ENCODE assay signal across 8 cellular contexts in genomic region chr22:40193429-40194421, GRCh38. TPM values are rescaled to one million over a fixed set of nuclear protein-coding genes. Genes with fewer than 3 reads are reported as not detected.
A peak's percentile ranks its signal among the peaks of the same experiment; 100 is the strongest.
DNase-seq lines count a peak whose midpoint lies in the region; ATAC-seq and TF ChIP-seq lines count a peak whose summit lies in the region.

No MANE protein-coding gene starts in this region.

- no peak overlapping the region for H3K4me3 ChIP-seq in gastroesophageal sphincter
- no peak overlapping the region for H3K4me3 ChIP-seq in smooth muscle cell
- H3K4me3 ChIP-seq in effector memory CD4-positive, alpha-beta T cell (ENCODE audit: insufficient read depth, low read depth, low read length, poor library complexity, severe bottlenecking) = no peak overlapping the region

- DNase-seq in T-helper 1 cell (no peak), T-cell (no peak), smooth muscle cell (lab: John Stamatoyannopoulos, UW; ENCODE audit: unreplicated experiment) (no peak), globus pallidus (ENCODE audit: low spot score) (no peak), GM19240 (ENCODE audit: insufficient read length, low spot score) (no peak)
- DNase-seq in effector memory CD4-positive, alpha-beta T cell = no peak

- H2AFZ ChIP-seq in smooth muscle cell (ENCODE audit: low read depth) = no peak overlapping the region

- H3K4me1 Mint-ChIP-seq in T-helper 1 cell treated with Interleukin-12 subunit alpha and Interleukin-12 subunit beta and Interleukin-4 antibody, amounts not matched to agents 30 μg/mL and 1 μg/mL, for 36 hours (ENCODE audit: low read depth) = peaks cover 39% of the 10 kb centered on the region
- H3K4me1 Mint-ChIP-seq in T-cell = peaks cover 86 to 91% (median 88%) of the 10 kb centered on the region in 3 donors

- H3K27ac ChIP-seq in gastroesophageal sphincter (peak overlapping the region in 3 of 4 donors; percentile 38 to 82 (median 66)), smooth muscle cell (ENCODE audit: low read depth) (no peak overlapping the region)
- no peak overlapping the region for H3K27ac ChIP-seq in effector memory CD4-positive, alpha-beta T cell (ENCODE audit: insufficient read depth, low read length, poor library complexity, severe bottlenecking)

- H3K27me3 ChIP-seq in gastroesophageal sphincter (no peaks in the 10 kb centered on the region), smooth muscle cell (ENCODE audit: low read depth) (no peaks in the 10 kb centered on the region)
- no peaks in the 10 kb centered on the region for H3K27me3 ChIP-seq in effector memory CD4-positive, alpha-beta T cell (replicated peaks; ENCODE audit: control insufficient read depth, insufficient read depth, low read length, poor library complexity, severe bottlenecking)

- H3K9ac ChIP-seq in smooth muscle cell (ENCODE audit: low read depth) = no peak overlapping the region

- no peak for TF ChIP-seq POLR2A in gastroesophageal sphincter (IDR thresholded peaks at IDR 0.05)

- ATAC-seq in T-cell (replicated peaks in 1 of 4) (peak in 3 of 4 experiments; percentile 16 to 62 (median 17)), gastroesophageal sphincter (no peak)

- CTCF ChIA-PET in T-cell (lab: Charles Lee) = interaction anchor here (0.6 to 0.9 kb wide), 4 partner anchors 27 to 150 kb away, joined by 3 to 4 read pairs (median 3); no protein-coding TSS in a partner anchor

- TF ChIP-seq CTCF in gastroesophageal sphincter (IDR thresholded peaks at IDR 0.05) (peak; percentile 17 to 51 (median 40)), smooth muscle cell (IDR thresholded peaks at IDR 0.05; ENCODE audit: borderline replicate concordance, insufficient read depth, poor library complexity, severe bottlenecking) (peak; percentile 28)

- TF ChIP-seq EP300 in gastroesophageal sphincter (IDR thresholded peaks at IDR 0.05) = no peak

- H3K79me2 ChIP-seq in smooth muscle cell (ENCODE audit: low read depth) = peaks cover 94% of the 10 kb centered on the region

- no peaks in the 10 kb centered on the region for H3K9me3 ChIP-seq in gastroesophageal sphincter
- no peaks in the 10 kb centered on the region for H3K9me3 ChIP-seq in smooth muscle cell (replicated peaks; ENCODE audit: low read depth)
- H3K9me3 ChIP-seq in effector memory CD4-positive, alpha-beta T cell (ENCODE audit: control insufficient read depth, low read length) = no peaks in the 10 kb centered on the region

- H3K27ac Mint-ChIP-seq in T-helper 1 cell treated with Interleukin-12 subunit alpha and Interleukin-12 subunit beta and Interleukin-4 antibody, amounts not matched to agents 30 μg/mL and 1 μg/mL, for 36 hours = peak overlapping the region; percentile 11
- peak overlapping the region; percentile 67 to 85 for H3K27ac Mint-ChIP-seq in T-cell

- H3K36me3 ChIP-seq in gastroesophageal sphincter = no peaks in the 10 kb centered on the region
- H3K36me3 ChIP-seq in smooth muscle cell (ENCODE audit: low read depth) = no peaks in the 10 kb centered on the region
- no peaks in the 10 kb centered on the region for H3K36me3 ChIP-seq in effector memory CD4-positive, alpha-beta T cell (ENCODE audit: control insufficient read depth, insufficient read depth, low read length)

- no peaks in the 10 kb centered on the region for H3K27me3 Mint-ChIP-seq in T-helper 1 cell treated with Interleukin-12 subunit alpha and Interleukin-12 subunit beta and Interleukin-4 antibody, amounts not matched to agents 30 μg/mL and 1 μg/mL, for 36 hours (ENCODE audit: low read depth)
- H3K27me3 Mint-ChIP-seq in T-cell = no peaks in the 10 kb centered on the region

- H3K9me3 Mint-ChIP-seq in T-helper 1 cell treated with Interleukin-12 subunit alpha and Interleukin-12 subunit beta and Interleukin-4 antibody, amounts not matched to agents 30 μg/mL and 1 μg/mL, for 36 hours = no peaks in the 10 kb centered on the region
- H3K9me3 Mint-ChIP-seq in T-cell = no peaks in the 10 kb centered on the region

- peaks cover 7% of the 10 kb centered on the region for H3K36me3 Mint-ChIP-seq in T-helper 1 cell treated with Interleukin-12 subunit alpha and Interleukin-12 subunit beta and Interleukin-4 antibody, amounts not matched to agents 30 μg/mL and 1 μg/mL, for 36 hours (ENCODE audit: low read depth)
- peaks cover 13% of the 10 kb centered on the region for H3K36me3 Mint-ChIP-seq in T-cell

- H4K20me1 ChIP-seq in smooth muscle cell (ENCODE audit: low read depth) = peaks cover 100% of the 10 kb centered on the region

- peaks cover 7% of the 10 kb centered on the region for H3F3A ChIP-seq in smooth muscle cell (ENCODE audit: low read depth)

- POLR2A ChIA-PET in T-cell (lab: Charles Lee) = interaction anchor here (0.5 kb wide), 2 partner anchors 50 to 508 kb away, joined by 3 to 6 read pairs; no protein-coding TSS in a partner anchor

- WGBS in gastroesophageal sphincter (ENCODE audit: low coverage in 1 of 2), 2 donors = 51 to 55% methylated on average over 9 to 12 of the region's 13 CpGs
- WGBS in smooth muscle cell (ENCODE audit: low lambda C conversion rate) = 42% methylated on average over 13 of the region's 13 CpGs

- no peak overlapping the region for H3K4me3 Mint-ChIP-seq in T-helper 1 cell treated with Interleukin-12 subunit alpha and Interleukin-12 subunit beta and Interleukin-4 antibody, amounts not matched to agents 30 μg/mL and 1 μg/mL, for 36 hours
- H3K4me3 Mint-ChIP-seq in T-cell = peak overlapping the region in 1 of 3 donors; percentile 29

- peaks cover 9 to 99% (median 53%) of the 10 kb centered on the region in 3 donors for H3K4me1 ChIP-seq in gastroesophageal sphincter
- H3K4me1 ChIP-seq in smooth muscle cell (ENCODE audit: low read depth) = peaks cover 33% of the 10 kb centered on the region
- peaks cover 32% of the 10 kb centered on the region for H3K4me1 ChIP-seq in effector memory CD4-positive, alpha-beta T cell (ENCODE audit: control insufficient read depth, insufficient read depth, low read length, poor library complexity, severe bottlenecking)

- no peak overlapping the region for H3K4me2 ChIP-seq in smooth muscle cell

RNA-seq across cellular contexts. Expression of gene TNRC6B, which starts 16.0 kb away (rescaled TPM):
- 100 to 1,000 TPM; 122 to 173 (median 143) TPM for total RNA-seq in T-cell
- total RNA-seq in gastroesophageal sphincter = 10 to 100 TPM; 32.4 to 71.2 (median 60.7) TPM
- total RNA-seq in smooth muscle cell = 36.4 and 44.4 TPM in 2 replicates
- polyA plus RNA-seq in smooth muscle cell = 21.5 and 30.2 TPM in 2 replicates

Comparison
In these comparisons a context has a peak if more than half of its experiments do, and no peak if none do; other contexts are left out.
1. H3K27ac ChIP-seq: peak in gastroesophageal sphincter (3 of 4); none in smooth muscle cell (single experiment) and effector memory CD4-positive, alpha-beta T cell (single experiment).